In genomic region chr9:109830587-109830986, GRCh38 we compare ENCODE assay signal across 7 cellular contexts.
"Had no signal": no experiment of that assay in that cellular context is flagged by ENCODE, and none has a peak within 500 bp of the region (broad histone marks: within the 10 kb centered on the region; RNA-seq: fewer than 3 reads in every experiment).

No MANE protein-coding gene starts in this region.

- H3K36me3 Mint-ChIP-seq: IgD-negative memory B cell had no signal

- ATAC-seq: GM23338, HCT116, HepG2 had no signal

- H3K4me1 ChIP-seq: HAP-1 had no signal

- H3K27ac Mint-ChIP-seq: GM23338, HFFc6, IgD-negative memory B cell had no signal

- H3K4me1 Mint-ChIP-seq: GM23338, IgD-negative memory B cell had no signal

- DNase-seq: HFFc6 had no signal

- H3K4me3 Mint-ChIP-seq: GM23338, HFFc6, IgD-negative memory B cell had no signal

- H3K36me3 ChIP-seq: HAP-1 had no signal

- H3K4me3 ChIP-seq: GM23338, HAP-1 had no signal

- H3K4me2 ChIP-seq: GM23338 had no signal

- H3K9me3 ChIP-seq: HAP-1 had no signal

- H3K9me3 Mint-ChIP-seq: HFFc6 had no signal

- H2AFZ ChIP-seq: GM23338 had no signal

- H3K27ac ChIP-seq: HL-60 had no signal
